Comparison of ENCODE assay signal across 19 cellular contexts in genomic region chr5:134534726-134535110, GRCh38. TPM values are rescaled to one million over a fixed set of nuclear protein-coding genes. Genes with fewer than 3 reads are reported as not detected.
DNase-seq lines count a peak whose midpoint lies in the region; ATAC-seq, FAIRE-seq and TF ChIP-seq lines count a peak whose summit lies in the region.
"Had no signal": no experiment of that assay in that cellular context is flagged by ENCODE, and none has a peak within 500 bp of the region (broad histone marks: within the 10 kb centered on the region; RNA-seq: fewer than 3 reads in every experiment).

No MANE protein-coding gene starts in this region.

- no peak overlapping the region for H2BK12ac ChIP-seq in neuronal stem cell (ENCODE audit: low read length)

- no peak overlapping the region for H3K4me3 ChIP-seq in HUES48 (ENCODE audit: low read depth, low read length)
- no peak overlapping the region for H3K4me3 ChIP-seq in neuronal stem cell (ENCODE audit: low read length in 2 of 2)
- H3K4me3 ChIP-seq in testis: no peak overlapping the region
- H3K4me3 ChIP-seq in right lobe of liver: no peak overlapping the region
- no peak overlapping the region for H3K4me3 ChIP-seq in HepG2 (replicated peaks in 1 of 3; ENCODE audit: insufficient read depth in 1 of 3, low read depth in 2 of 3, low read length in 3 of 3)
- H3K4me3 ChIP-seq: Peyer's patch had no signal

- no peaks in the 10 kb centered on the region for H3K27me3 Mint-ChIP-seq in activated CD8-positive, alpha-beta T cell treated with anti-CD3 and anti-CD28 coated beads for 36 hours
- no peaks in the 10 kb centered on the region for H3K27me3 Mint-ChIP-seq in activated CD8-positive, alpha-beta T cell treated with anti-CD3 and anti-CD28 coated beads, Interleukin-2, amount 10 ng/mL, durations not matched to agents 7 days and 5 days (ENCODE audit: low read depth)
- H3K27me3 Mint-ChIP-seq in activated naive CD8-positive, alpha-beta T cell treated with anti-CD3 and anti-CD28 coated beads, Interleukin-2, amount 50 U/mL, for 24 hours: no peaks in the 10 kb centered on the region
- H3K27me3 Mint-ChIP-seq: activated CD8-positive, alpha-beta memory T cell treated with anti-CD3 and anti-CD28 coated beads, Interleukin-2, amount 10 ng/mL, durations not matched to agents 7 days and 5 days had no signal

- H3K14ac ChIP-seq in neuronal stem cell (ENCODE audit: low read length): no peak overlapping the region

- H3K4me1 ChIP-seq in HUES48 (ENCODE audit: control insufficient read depth, insufficient read depth, low read length) (peaks cover 52% of the 10 kb centered on the region), neuronal stem cell (ENCODE audit: control insufficient read depth in 2 of 2, insufficient read depth in 1 of 2, low read depth in 1 of 2, low read length in 2 of 2) (peaks cover 9 to 14% of the 10 kb centered on the region in 2 donors), testis (peaks cover 33% of the 10 kb centered on the region), right lobe of liver (peaks cover 0 to 13% (median 5%) of the 10 kb centered on the region in 4 donors), HepG2 (ENCODE audit: insufficient read depth, low read length) (peaks cover 14% of the 10 kb centered on the region)

- no peak overlapping the region for H3K4me2 ChIP-seq in neuronal stem cell (ENCODE audit: insufficient read depth, low read length, poor library complexity, severe bottlenecking)
- H3K4me2 ChIP-seq in HepG2 (ENCODE audit: low read depth, low read length): no peak overlapping the region

- H3K4ac ChIP-seq in neuronal stem cell (ENCODE audit: low read length): no peak overlapping the region

- H3K79me1 ChIP-seq in neuronal stem cell (ENCODE audit: low read depth, low read length): no peaks in the 10 kb centered on the region

- H3K36me3 Mint-ChIP-seq in activated CD8-positive, alpha-beta T cell treated with anti-CD3 and anti-CD28 coated beads for 36 hours (ENCODE audit: low read depth): peaks cover 13% of the 10 kb centered on the region
- H3K36me3 Mint-ChIP-seq in activated CD8-positive, alpha-beta T cell treated with anti-CD3 and anti-CD28 coated beads, Interleukin-2, amount 10 ng/mL, durations not matched to agents 7 days and 5 days (ENCODE audit: low read depth): peaks cover 26% of the 10 kb centered on the region
- H3K36me3 Mint-ChIP-seq in activated naive CD8-positive, alpha-beta T cell treated with anti-CD3 and anti-CD28 coated beads, Interleukin-2, amount 50 U/mL, for 24 hours (ENCODE audit: low read depth): peaks cover 15% of the 10 kb centered on the region

- H3K27me3 ChIP-seq in HUES48 (ENCODE audit: control insufficient read depth, insufficient read depth, low read length) (no peaks in the 10 kb centered on the region), neuronal stem cell (ENCODE audit: control insufficient read depth in 3 of 3, insufficient read depth in 3 of 3, low read depth in 1 of 3, low read length in 3 of 3) (peaks cover 0 to 24% (median 0%) of the 10 kb centered on the region in 3 experiments), testis (no peaks in the 10 kb centered on the region), right lobe of liver (no peaks in the 10 kb centered on the region), HepG2 (ENCODE audit: control insufficient read depth in 1 of 2, insufficient read depth in 2 of 2, low read length in 2 of 2) (no peaks in the 10 kb centered on the region)
- H3K27me3 ChIP-seq: Peyer's patch had no signal

- no peak overlapping the region for H4K8ac ChIP-seq in neuronal stem cell (ENCODE audit: low read depth, low read length)

- POLR2A ChIA-PET in activated CD8-positive, alpha-beta T cell treated with anti-CD3 and anti-CD28 coated beads for 36 hours (lab: Charles Lee): interaction anchor here (0.7 to 2.3 kb wide), 4 partner anchors 9 to 98 kb away, joined by 3 to 10 read pairs (median 4); no protein-coding TSS in a partner anchor
- POLR2A ChIA-PET in activated CD8-positive, alpha-beta T cell treated with anti-CD3 and anti-CD28 coated beads, Interleukin-2, amount 10 ng/mL, durations not matched to agents 7 days and 5 days (lab: Charles Lee): interaction anchor here (0.6 to 2.4 kb wide), 5 partner anchors 9 to 358 kb away, joined by 3 to 6 read pairs (median 5); partner anchors contain the start of genes SKP1 and UBE2B
- POLR2A ChIA-PET in HepG2 (lab: Yijun Ruan, JAX): no interaction called here

- no peak overlapping the region for H3K9ac ChIP-seq in HUES48 (ENCODE audit: low read depth, low read length)
- H3K9ac ChIP-seq in neuronal stem cell (ENCODE audit: low read depth, low read length, poor library complexity): peak overlapping the region; percentile 73
- H3K9ac ChIP-seq in HepG2 (ENCODE audit: insufficient read depth, low read depth, low read length): no peak overlapping the region

- H3K27ac ChIP-seq in HUES48 (ENCODE audit: low read depth, low read length) (peak overlapping the region; percentile 22), neuronal stem cell (replicated peaks; ENCODE audit: low read length) (no peak overlapping the region), testis (no peak overlapping the region), right lobe of liver (no peak overlapping the region), HepG2 (ENCODE audit: extremely low read length, insufficient read depth, low read length) (no peak overlapping the region)
- H3K27ac ChIP-seq: Peyer's patch had no signal

- BruUV-seq in HepG2 (replicated peaks; lab: Mats Ljungman, UMichigan): no TSS peak

- TF ChIP-seq EP300 in HepG2 (IDR thresholded peaks at IDR 0.05; ENCODE audit: low read depth in 2 of 2, low read length in 2 of 2): no peak
- TF ChIP-seq EP300 in HepG2 (CRISPR knock-in tag; IDR thresholded peaks at IDR 0.05; ENCODE audit: borderline replicate concordance): no peak

- H3K4me1 Mint-ChIP-seq in activated CD8-positive, alpha-beta T cell treated with anti-CD3 and anti-CD28 coated beads for 36 hours (ENCODE audit: low read depth): peaks cover 86% of the 10 kb centered on the region
- H3K4me1 Mint-ChIP-seq in activated CD8-positive, alpha-beta T cell treated with anti-CD3 and anti-CD28 coated beads, Interleukin-2, amount 10 ng/mL, durations not matched to agents 7 days and 5 days (ENCODE audit: low read depth): peaks cover 49% of the 10 kb centered on the region
- peaks cover 89% of the 10 kb centered on the region for H3K4me1 Mint-ChIP-seq in activated naive CD8-positive, alpha-beta T cell treated with anti-CD3 and anti-CD28 coated beads, Interleukin-2, amount 50 U/mL, for 24 hours

- peaks cover 17% of the 10 kb centered on the region for H3K79me2 ChIP-seq in HepG2 (ENCODE audit: insufficient read depth, low read length)

- no CpG with 5 or more reads among the region's 5 CpGs for WGBS in neuronal stem cell (ENCODE audit: extremely low coverage in 2 of 2, insufficient read length in 2 of 2, insufficient replicate concordance in 1 of 2), 2 donors
- 90 to 96% methylated on average over 1 to 5 of the region's 5 CpGs for WGBS in testis, 2 donors
- no CpG with 5 or more reads among the region's 5 CpGs for WGBS in right lobe of liver (ENCODE audit: insufficient coverage, low coverage, low lambda C conversion rate, missing lambda C conversion rate)
- 90% methylated on average over 5 of the region's 5 CpGs for WGBS in HepG2 (ENCODE audit: low lambda C conversion rate)

- no peak for TF ChIP-seq CTCF in activated CD8-positive, alpha-beta T cell treated with anti-CD3 and anti-CD28 coated beads for 36 hours (IDR thresholded peaks at IDR 0.05)
- no peak for TF ChIP-seq CTCF in testis (IDR thresholded peaks at IDR 0.05)
- no peak for TF ChIP-seq CTCF in right lobe of liver (IDR thresholded peaks at IDR 0.05)
- TF ChIP-seq CTCF in HepG2 (CRISPR knock-in tag; IDR thresholded peaks at IDR 0.05): no peak

- FAIRE-seq in HepG2 (lab: Jason Lieb, UNC): no peak

- H2BK15ac ChIP-seq in neuronal stem cell (ENCODE audit: low read length): no peak overlapping the region

- no peak overlapping the region for H2BK120ac ChIP-seq in neuronal stem cell (ENCODE audit: low read depth, low read length)

- no peak overlapping the region for H3K4me3 Mint-ChIP-seq in activated CD8-positive, alpha-beta T cell treated with anti-CD3 and anti-CD28 coated beads for 36 hours
- H3K4me3 Mint-ChIP-seq in activated CD8-positive, alpha-beta T cell treated with anti-CD3 and anti-CD28 coated beads, Interleukin-2, amount 10 ng/mL, durations not matched to agents 7 days and 5 days: no peak overlapping the region
- no peak overlapping the region for H3K4me3 Mint-ChIP-seq in activated naive CD8-positive, alpha-beta T cell treated with anti-CD3 and anti-CD28 coated beads, Interleukin-2, amount 50 U/mL, for 24 hours
- H3K4me3 Mint-ChIP-seq: activated CD8-positive, alpha-beta memory T cell treated with anti-CD3 and anti-CD28 coated beads, Interleukin-2, amount 10 ng/mL, durations not matched to agents 7 days and 5 days; T-helper 2 cell treated with Interferon-gamma antibody and Interleukin-4, amounts not matched to agents 5 μg/mL and 100 μg/mL, for 36 hours had no signal

- CTCF ChIA-PET in activated CD8-positive, alpha-beta T cell treated with anti-CD3 and anti-CD28 coated beads for 36 hours (lab: Charles Lee): interaction anchor here (0.8 to 1.4 kb wide), 3 partner anchors 10 to 231 kb away, joined by 3 to 5 read pairs (median 3); no protein-coding TSS in a partner anchor
- CTCF ChIA-PET in activated CD8-positive, alpha-beta T cell treated with anti-CD3 and anti-CD28 coated beads, Interleukin-2, amount 10 ng/mL, durations not matched to agents 7 days and 5 days (lab: Charles Lee): interaction anchor here (1.0 to 1.2 kb wide), 3 partner anchors 12 to 52 kb away, joined by 3 read pairs; no protein-coding TSS in a partner anchor
- CTCF ChIA-PET in HepG2 (lab: Yijun Ruan, JAX; ENCODE audit: low intra/inter-chr PET ratio, low total read pairs): no interaction called here

- H3K27ac Mint-ChIP-seq in activated CD8-positive, alpha-beta T cell treated with anti-CD3 and anti-CD28 coated beads for 36 hours: peak overlapping the region; percentile 73
- H3K27ac Mint-ChIP-seq in activated CD8-positive, alpha-beta T cell treated with anti-CD3 and anti-CD28 coated beads, Interleukin-2, amount 10 ng/mL, durations not matched to agents 7 days and 5 days: no peak overlapping the region
- peak overlapping the region; percentile 75 for H3K27ac Mint-ChIP-seq in activated naive CD8-positive, alpha-beta T cell treated with anti-CD3 and anti-CD28 coated beads, Interleukin-2, amount 50 U/mL, for 24 hours
- H3K27ac Mint-ChIP-seq: activated CD8-positive, alpha-beta memory T cell treated with anti-CD3 and anti-CD28 coated beads, Interleukin-2, amount 10 ng/mL, durations not matched to agents 7 days and 5 days had no signal

- in situ Hi-C loops in HepG2 (cut with HindIII; ENCODE audit: extremely low pct_ligation_motif_present, low pct_unique_long_range_greater_than_20kb): no loop called here

- intact Hi-C loops in activated CD8-positive, alpha-beta T cell treated with anti-CD3 and anti-CD28 coated beads for 36 hours (cut with micrococcal nuclease): no loop called here
- intact Hi-C loops in testis (cut with DNase I; ENCODE audit: low total_unique reads): no loop called here
- intact Hi-C loops in right lobe of liver (cut with DNase I): loop anchor here in 1 of 2 donors (10.0 kb wide), 1 partner anchor 120 kb away; the partner anchor contains the start of gene CDKN2AIPNL
- intact Hi-C loops in HepG2 (cut with micrococcal nuclease; ENCODE audit: unreplicated experiment): no loop called here

- no peak for TF ChIP-seq POLR2A in testis (IDR thresholded peaks at IDR 0.05)
- TF ChIP-seq POLR2A in right lobe of liver (IDR thresholded peaks at IDR 0.05): no peak
- TF ChIP-seq POLR2A in HepG2 (IDR thresholded peaks at IDR 0.05; ENCODE audit: insufficient read depth in 1 of 2, low read depth in 2 of 2, low read length in 2 of 2): no peak

- H3K18ac ChIP-seq in neuronal stem cell (ENCODE audit: low read length): no peak overlapping the region

- H2AK5ac ChIP-seq in neuronal stem cell (ENCODE audit: low read depth, low read length): peak overlapping the region; percentile 7

- DNase-seq in activated CD8-positive, alpha-beta T cell treated with anti-CD3 and anti-CD28 coated beads for 36 hours: no peak
- no peak for DNase-seq in activated CD8-positive, alpha-beta T cell treated with anti-CD3 and anti-CD28 coated beads, Interleukin-2, amount 10 ng/mL, durations not matched to agents 7 days and 5 days
- DNase-seq in activated naive CD8-positive, alpha-beta T cell treated with anti-CD3 and anti-CD28 coated beads, Interleukin-2, amount 50 U/mL, for 24 hours: no peak
- DNase-seq in neuronal stem cell (ENCODE audit: low spot score) (no peak), testis (no peak), right lobe of liver (no peak), HepG2 (ENCODE audit: low spot score) (no peak)
- DNase-seq: activated CD8-positive, alpha-beta memory T cell treated with anti-CD3 and anti-CD28 coated beads, Interleukin-2, amount 10 ng/mL, durations not matched to agents 7 days and 5 days; activated effector memory CD4-positive, alpha-beta T cell treated with Interleukin-2 at 50 U/mL for 16 hours; COR-L47; effector CD4-positive, alpha-beta T cell; Kasumi-1; NCI-H1092; NCI-H2107; NCI-H774; Peyer's patch had no signal

- H2BK5ac ChIP-seq in neuronal stem cell (ENCODE audit: low read length): no peak overlapping the region

- no peaks in the 10 kb centered on the region for H3K9me3 Mint-ChIP-seq in activated CD8-positive, alpha-beta T cell treated with anti-CD3 and anti-CD28 coated beads for 36 hours
- H3K9me3 Mint-ChIP-seq in activated CD8-positive, alpha-beta T cell treated with anti-CD3 and anti-CD28 coated beads, Interleukin-2, amount 10 ng/mL, durations not matched to agents 7 days and 5 days (ENCODE audit: insufficient read depth): no peaks in the 10 kb centered on the region
- no peaks in the 10 kb centered on the region for H3K9me3 Mint-ChIP-seq in activated naive CD8-positive, alpha-beta T cell treated with anti-CD3 and anti-CD28 coated beads, Interleukin-2, amount 50 U/mL, for 24 hours
- H3K9me3 Mint-ChIP-seq: T-helper 2 cell treated with Interferon-gamma antibody and Interleukin-4, amounts not matched to agents 5 μg/mL and 100 μg/mL, for 36 hours had no signal

- no peak overlapping the region for H2AFZ ChIP-seq in neuronal stem cell (ENCODE audit: low read length)
- H2AFZ ChIP-seq in HepG2 (ENCODE audit: low read length): no peak overlapping the region

- ATAC-seq in activated CD8-positive, alpha-beta T cell treated with anti-CD3 and anti-CD28 coated beads for 36 hours: no peak
- no peak for ATAC-seq in activated CD8-positive, alpha-beta T cell treated with anti-CD3 and anti-CD28 coated beads, Interleukin-2, amount 10 ng/mL, durations not matched to agents 7 days and 5 days
- no peak for ATAC-seq in activated naive CD8-positive, alpha-beta T cell treated with anti-CD3 and anti-CD28 coated beads, Interleukin-2, amount 50 U/mL, for 24 hours
- ATAC-seq in right lobe of liver (no peak), HepG2 (no peak)
- ATAC-seq: activated CD8-positive, alpha-beta memory T cell treated with anti-CD3 and anti-CD28 coated beads, Interleukin-2, amount 10 ng/mL, durations not matched to agents 7 days and 5 days; left lobe of liver had no signal

- 0 out of 2 replicates have a peak, but pooled peaks cover 3% of the 10 kb centered on the region for H4K20me1 ChIP-seq in HepG2 (ENCODE audit: insufficient read depth, low read length)

- no peak overlapping the region for H4K91ac ChIP-seq in neuronal stem cell (ENCODE audit: low read depth, low read length, poor library complexity)

- H3K23ac ChIP-seq in neuronal stem cell (ENCODE audit: low read depth, low read length, poor library complexity): peak overlapping the region; percentile 37

- peaks cover 30% of the 10 kb centered on the region for H3K36me3 ChIP-seq in HUES48 (ENCODE audit: control insufficient read depth, insufficient read depth, low read length)
- H3K36me3 ChIP-seq in neuronal stem cell (replicated peaks in 1 of 2; ENCODE audit: control insufficient read depth in 2 of 2, insufficient read depth in 2 of 2, low read length in 2 of 2): no peaks in the 10 kb centered on the region
- no peaks in the 10 kb centered on the region for H3K36me3 ChIP-seq in testis (ENCODE audit: low read depth, missing control alignments)
- peaks cover 0 to 20% (median 2%) of the 10 kb centered on the region in 4 donors for H3K36me3 ChIP-seq in right lobe of liver
- peaks cover 12 to 25% of the 10 kb centered on the region in 2 experiments for H3K36me3 ChIP-seq in HepG2 (replicated peaks in 1 of 2; ENCODE audit: control insufficient read depth in 1 of 2, insufficient read depth in 2 of 2, low read length in 2 of 2)

- H3K9me3 ChIP-seq in HUES48 (ENCODE audit: control insufficient read depth, insufficient read depth, low read length): no peaks in the 10 kb centered on the region
- H3K9me3 ChIP-seq in neuronal stem cell (replicated peaks in 1 of 2; ENCODE audit: control insufficient read depth in 2 of 2, insufficient read depth in 1 of 2, low read depth in 1 of 2, low read length in 2 of 2): no peaks in the 10 kb centered on the region
- H3K9me3 ChIP-seq in testis: no peaks in the 10 kb centered on the region
- no peaks in the 10 kb centered on the region for H3K9me3 ChIP-seq in right lobe of liver
- no peaks in the 10 kb centered on the region for H3K9me3 ChIP-seq in HepG2 (ENCODE audit: low read length)
- H3K9me3 ChIP-seq: Peyer's patch had no signal

- no peak for TF ChIP-seq RAD21 in HepG2 (CRISPR knock-in tag; IDR thresholded peaks at IDR 0.05)

RNA-seq across cellular contexts. Expression of gene JADE2, which starts 9.2 kb away (rescaled TPM):
- 10 to 100 TPM; 58.7 to 61.2 TPM for total RNA-seq in activated CD8-positive, alpha-beta T cell treated with anti-CD3 and anti-CD28 coated beads for 36 hours
- 10 to 100 TPM; 79.9 to 86.0 TPM for total RNA-seq in activated CD8-positive, alpha-beta T cell treated with anti-CD3 and anti-CD28 coated beads, Interleukin-2, amount 10 ng/mL, durations not matched to agents 7 days and 5 days
- 1.5 TPM for polyA plus RNA-seq in neuronal stem cell (2013, experiment 1 of 2)
- polyA plus RNA-seq in neuronal stem cell (2013, experiment 2 of 2): 1.3 TPM
- total RNA-seq in testis: 10 to 100 TPM; 54.5 to 67.2 TPM
- 26.0 TPM for polyA plus RNA-seq in testis (ENCODE audit: insufficient read depth, low read depth, low replicate concordance)
- 10 to 100 TPM in 1 of 6 experiments, 1 to 10 TPM in 5; 6.1 to 14.8 (median 8.4) TPM for total RNA-seq in right lobe of liver
- 15.1 and 15.6 TPM in 2 replicates for total RNA-seq in HepG2 (2016; rRNA removed; fragmentation: Illumina TruSeq; extraction: Trizol)
- 3.9 and 4.4 TPM in 2 replicates for total RNA-seq in HepG2 (2016; cell fraction: cytosol; rRNA removed; fragmentation: Illumina TruSeq; extraction: Trizol; ENCODE audit: low read depth)
- total RNA-seq in HepG2 (2016; cell fraction: insoluble cytoplasmic fraction; rRNA removed; fragmentation: Illumina TruSeq; extraction: Trizol): 15.7 and 16.4 TPM in 2 replicates
- total RNA-seq in HepG2 (2016; cell fraction: membrane; rRNA removed; fragmentation: Illumina TruSeq; extraction: Trizol): 9.9 and 14.2 TPM in 2 replicates
- 10.7 and 11.7 TPM in 2 replicates for total RNA-seq in HepG2 (2016; cell fraction: nucleus; rRNA removed; fragmentation: Illumina TruSeq; extraction: Trizol)
- polyA plus RNA-seq in HepG2 (2011; rRNA removed): 7.5 and 9.1 TPM in 2 replicates
- polyA plus RNA-seq in HepG2 (2011; cell fraction: cytosol; rRNA removed): 6.2 and 7.4 TPM in 2 replicates
- polyA plus RNA-seq in HepG2 (2011; cell fraction: nucleus; rRNA removed): 10.9 and 11.6 TPM in 2 replicates
- polyA plus RNA-seq in HepG2 (2012): 5.4 and 7.6 TPM in 2 replicates
- polyA plus RNA-seq in HepG2 (2016; cell fraction: cytosol; fragmentation: Illumina TruSeq; extraction: Trizol; ENCODE audit: low read depth): 1.7 and 2.3 TPM in 2 replicates
- polyA plus RNA-seq in HepG2 (2016; cell fraction: insoluble cytoplasmic fraction; fragmentation: Illumina TruSeq; extraction: Trizol; ENCODE audit: low read depth): 10.3 and 12.8 TPM in 2 replicates
- polyA plus RNA-seq in HepG2 (2016; cell fraction: membrane; fragmentation: Illumina TruSeq; extraction: Trizol; ENCODE audit: low read depth): 4.9 and 6.8 TPM in 2 replicates
- 12.5 and 13.5 TPM in 2 replicates for polyA plus RNA-seq in HepG2 (2016; cell fraction: nucleus; fragmentation: Illumina TruSeq; extraction: Trizol; ENCODE audit: insufficient read depth, low read depth)
- polyA minus RNA-seq in HepG2 (2011; rRNA and poly(A)+ RNA removed; ENCODE audit: low replicate concordance): 17.4 and 97.1 TPM in 2 replicates
- 6.2 and 12.3 TPM in 2 replicates for polyA minus RNA-seq in HepG2 (2011; cell fraction: cytosol; rRNA and poly(A)+ RNA removed)
- 7.2 and 7.7 TPM in 2 replicates for polyA minus RNA-seq in HepG2 (2011; cell fraction: nucleus; rRNA and poly(A)+ RNA removed)
